In the genomic region with DNA sequence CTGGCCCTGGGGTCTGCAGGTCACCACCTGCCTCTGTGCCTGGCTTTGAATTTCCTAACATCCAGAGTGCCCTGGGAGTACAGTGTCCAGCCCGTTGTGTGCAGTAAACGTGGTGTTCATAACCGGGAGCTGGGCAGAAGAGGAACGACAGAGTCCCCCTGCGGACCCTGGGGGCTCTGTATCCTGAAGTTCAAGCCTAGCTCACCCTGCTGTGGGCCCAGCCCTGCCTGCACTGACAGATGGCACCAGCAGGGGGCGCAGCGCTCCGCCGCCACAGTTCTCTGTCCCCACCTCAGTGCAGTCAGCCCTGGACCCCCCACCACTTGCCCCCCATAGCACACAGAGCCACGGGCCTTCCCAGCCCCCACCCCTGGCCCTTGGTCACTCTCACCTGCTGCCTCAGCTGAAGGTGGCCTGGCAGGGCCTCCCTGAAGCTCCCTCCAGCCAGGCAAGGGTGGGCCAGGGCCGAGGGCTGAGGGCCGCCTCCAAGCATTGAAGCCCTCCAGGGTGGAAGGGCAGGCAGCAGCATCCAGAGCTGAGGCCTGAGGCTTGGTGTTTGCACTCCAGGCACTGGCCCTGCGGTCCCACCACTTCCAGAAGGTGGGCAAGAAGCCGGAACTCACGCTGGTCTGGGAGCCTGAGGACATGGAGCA, we compare ENCODE assay signal across 9 cellular contexts. TPM values are rescaled to one million over a fixed set of nuclear protein-coding genes. Genes with fewer than 3 reads are reported as not detected.
A peak's percentile ranks its signal among the peaks of the same experiment; 100 is the strongest.
DNase-seq lines count a peak whose midpoint lies in the region; ATAC-seq and TF ChIP-seq lines count a peak whose summit lies in the region.
"Not testable (repeated sequence)": the region's sequence is repeated elsewhere in the genome, so short reads cannot be mapped to it uniquely, and the experiment has no call there.
"Had no signal": no experiment of that assay in that cellular context is flagged by ENCODE, and none has a peak within 500 bp of the region (broad histone marks: within the 10 kb centered on the region; RNA-seq: fewer than 3 reads in every experiment).

No MANE protein-coding gene starts in this region.

- H3K27ac Mint-ChIP-seq in glutamatergic neuron (ENCODE audit: unreplicated experiment); mesothelial cell of epicardium: not testable (repeated sequence)

- H3K4me1 Mint-ChIP-seq in glutamatergic neuron (ENCODE audit: low read depth, unreplicated experiment); mesothelial cell of epicardium: not testable (repeated sequence)

- not testable (repeated sequence) for H3F3A ChIP-seq in OCI-LY1 (ENCODE audit: insufficient read depth, low read length)

- TF ChIP-seq CTCF in GM12873 (IDR thresholded peaks at IDR 0.05; ENCODE audit: insufficient read depth, low read depth, low read length, missing control alignments) (peak; percentile 63), OCI-LY1 (IDR thresholded peaks at IDR 0.05; ENCODE audit: low read length) (peak; percentile 60), brain microvascular endothelial cell (IDR thresholded peaks at IDR 0.05; ENCODE audit: low read depth, low read length, missing control alignments) (peak; percentile 63), glutamatergic neuron (IDR thresholded peaks at IDR 0.05; ENCODE audit: partially characterized antibody, unreplicated experiment) (peak; percentile 91), mesothelial cell of epicardium (IDR thresholded peaks at IDR 0.05; ENCODE audit: unreplicated experiment) (peak; percentile 87), gastrocnemius medialis (IDR thresholded peaks at IDR 0.05 in 4 of 5, conservative IDR thresholded peaks at IDR 0.05 in 1 of 5) (peak in 4 of 5 experiments; percentile 30 to 69 (median 46))

- H3K9me2 ChIP-seq in OCI-LY1 (ENCODE audit: low read depth, low read length): not testable (repeated sequence)

- H3K9me3 Mint-ChIP-seq in glutamatergic neuron (ENCODE audit: unreplicated experiment); mesothelial cell of epicardium: not testable (repeated sequence)

- in situ Hi-C loops in brain microvascular endothelial cell (cut with HindIII; ENCODE audit: low pct_ligation_motif_present, low sequenced_read_pairs); gastrocnemius medialis (cut with MboI; ENCODE audit: low sequenced_read_pairs in 4 of 4): not testable (repeated sequence)

- TF ChIP-seq POLR2A in gastrocnemius medialis (IDR thresholded peaks at IDR 0.05): not testable (repeated sequence)

- not testable (repeated sequence) for H3K4me3 ChIP-seq in OCI-LY1 (ENCODE audit: low read depth, low read length, poor library complexity, severe bottlenecking); brain microvascular endothelial cell (ENCODE audit: low read depth, low read length); gastrocnemius medialis

- H3K36me3 ChIP-seq in OCI-LY1 (ENCODE audit: insufficient read depth, low read length); brain microvascular endothelial cell (replicated peaks); gastrocnemius medialis: not testable (repeated sequence)

- H3K27me3 ChIP-seq in OCI-LY1 (ENCODE audit: insufficient read depth, low read length); brain microvascular endothelial cell (replicated peaks); gastrocnemius medialis: not testable (repeated sequence)

- H3K9ac ChIP-seq in OCI-LY1 (ENCODE audit: low read length): not testable (repeated sequence)

- not testable (repeated sequence) for H4K20me1 ChIP-seq in OCI-LY1 (ENCODE audit: insufficient read depth, low read length)

- ATAC-seq in gastrocnemius medialis: peak; percentile 33 to 36

- not testable (repeated sequence) for H3K9me3 ChIP-seq in OCI-LY1 (ENCODE audit: low read length); gastrocnemius medialis

- H3K4me1 ChIP-seq in OCI-LY1 (ENCODE audit: insufficient read depth, low read length, severe bottlenecking); gastrocnemius medialis: not testable (repeated sequence)

- H3K36me3 Mint-ChIP-seq in glutamatergic neuron (ENCODE audit: unreplicated experiment); mesothelial cell of epicardium: not testable (repeated sequence)

- H2AFZ ChIP-seq in OCI-LY1 (ENCODE audit: low read length): not testable (repeated sequence)

- DNase-seq in activated CD8-positive, alpha-beta memory T cell treated with anti-CD3 and anti-CD28 coated beads for 24 hours: peak; percentile 65
- DNase-seq in brain microvascular endothelial cell: not testable (repeated sequence)
- DNase-seq in glutamatergic neuron: peak; percentile 18
- peak in 1 of 2 experiments; percentile 38 for DNase-seq in mesothelial cell of epicardium (ENCODE audit: low spot score in 2 of 2, unreplicated experiment in 2 of 2)
- peak in 1 of 2 donors; percentile 9 for DNase-seq in gastrocnemius medialis

- intact Hi-C loops in gastrocnemius medialis (cut with DNase I; ENCODE audit: low total_unique reads): not testable (repeated sequence)

- H3K4me3 Mint-ChIP-seq in glutamatergic neuron (ENCODE audit: unreplicated experiment); mesothelial cell of epicardium: not testable (repeated sequence)

- H3K27ac ChIP-seq in OCI-LY1 (ENCODE audit: low read depth, low read length, poor library complexity, severe bottlenecking); brain microvascular endothelial cell; gastrocnemius medialis: not testable (repeated sequence)

- not testable (repeated sequence) for H3K4me2 ChIP-seq in OCI-LY1 (ENCODE audit: low read length)

- not testable (repeated sequence) for H3K27me3 Mint-ChIP-seq in glutamatergic neuron (ENCODE audit: unreplicated experiment); mesothelial cell of epicardium (ENCODE audit: low read depth)

- H3K79me2 ChIP-seq in OCI-LY1 (ENCODE audit: insufficient read depth, low read length): not testable (repeated sequence)

RNA-seq across cellular contexts. Expression of gene ALPP, which starts 43.2 kb away (rescaled TPM):
- total RNA-seq in glutamatergic neuron (ENCODE audit: unreplicated experiment): 0.34 TPM
- not detected in 3 replicates for total RNA-seq in mesothelial cell of epicardium
- not detected for total RNA-seq in gastrocnemius medialis
- total RNA-seq: activated naive CD8-positive, alpha-beta T cell treated with anti-CD3 and anti-CD28 coated beads for 36 hours; T-helper 1 cell treated with Interleukin-12 subunit alpha and Interleukin-12 subunit beta and Interleukin-4 antibody, amounts not matched to agents 30 ng/mL and 1 ng/mL, for 36 hours had no signal
